In genomic region chr6:45154679-45155078, GRCh38 we compare ENCODE assay signal across 25 cellular contexts.
DNase-seq lines count a peak whose midpoint lies in the region; ATAC-seq and TF ChIP-seq lines count a peak whose summit lies in the region.
"Had no signal": no experiment of that assay in that cellular context is flagged by ENCODE, and none has a peak within 500 bp of the region (broad histone marks: within the 10 kb centered on the region; RNA-seq: fewer than 3 reads in every experiment).

No MANE protein-coding gene starts in this region.

- DNase-seq in DND-41 (no peak), OCI-M1 (lab: John Stamatoyannopoulos, UW) (peak; percentile 49), endodermal cell (no peak), SHP77 treated with DMSO at 0.1 percent for 48 hours (lab: John Stamatoyannopoulos, UW) (no peak), NCI-H1048 (lab: John Stamatoyannopoulos, UW) (no peak), upper lobe of right lung (no peak)
- no peak for DNase-seq in naive thymus-derived CD8-positive, alpha-beta T cell
- DNase-seq: AML-193; Caco-2; CD4-positive, alpha-beta memory T cell; DMS 273 treated with DMSO at 0.1 percent for 48 hours; DMS79; GF-D8; MV-4-11; NCI-H1105 treated with DMSO at 0.1 percent for 48 hours; NCI-H146; NCI-H1930; NCI-H2107; NCI-H524; NCI-H748 treated with DMSO at 0.1 percent for 48 hours; PC-9 had no signal

- H3K4me2 ChIP-seq in DND-41 (ENCODE audit: insufficient read depth, low read length), result no peak overlapping the region
- H3K4me2 ChIP-seq: A549; BLaER1 treated with 17β-estradiol and CSF1 and Interleukin-3, amounts not matched to agents 10 nM and 100 nM; PC-9 had no signal

- no peaks in the 10 kb centered on the region for H3K27me3 Mint-ChIP-seq in endodermal cell (ENCODE audit: insufficient read depth)
- no peaks in the 10 kb centered on the region for H3K27me3 Mint-ChIP-seq in naive thymus-derived CD8-positive, alpha-beta T cell
- H3K27me3 Mint-ChIP-seq: CD4-positive, alpha-beta memory T cell had no signal

- H3K36me3 Mint-ChIP-seq in endodermal cell (ENCODE audit: low read depth), result peaks cover 1% of the 10 kb centered on the region
- peaks cover 0 to 10% (median 4%) of the 10 kb centered on the region in 3 donors for H3K36me3 Mint-ChIP-seq in naive thymus-derived CD8-positive, alpha-beta T cell

- H3K9me3 Mint-ChIP-seq in endodermal cell, result no peaks in the 10 kb centered on the region
- no peaks in the 10 kb centered on the region for H3K9me3 Mint-ChIP-seq in naive thymus-derived CD8-positive, alpha-beta T cell

- no peak overlapping the region for H2AFZ ChIP-seq in DND-41 (ENCODE audit: low read depth, low read length)
- H2AFZ ChIP-seq: PC-9 had no signal

- no peaks in the 10 kb centered on the region for H4K20me1 ChIP-seq in DND-41 (ENCODE audit: insufficient read depth, low read length)
- H4K20me1 ChIP-seq: BLaER1 treated with 17β-estradiol and CSF1 and Interleukin-3, amounts not matched to agents 10 nM and 100 nM had no signal

- H3K9ac ChIP-seq in DND-41 (ENCODE audit: low read depth, low read length), result no peak overlapping the region
- H3K9ac ChIP-seq in endodermal cell (ENCODE audit: extremely low read depth, low read length, poor library complexity, severe bottlenecking), result no peak overlapping the region
- H3K9ac ChIP-seq: BLaER1 treated with 17β-estradiol and CSF1 and Interleukin-3, amounts not matched to agents 10 nM and 100 nM had no signal

- no peak overlapping the region for H3K4me3 Mint-ChIP-seq in endodermal cell
- H3K4me3 Mint-ChIP-seq in naive thymus-derived CD8-positive, alpha-beta T cell, result no peak overlapping the region
- H3K4me3 Mint-ChIP-seq: CD4-positive, alpha-beta memory T cell had no signal

- no peaks in the 10 kb centered on the region for H3K9me3 ChIP-seq in DND-41 (ENCODE audit: insufficient read depth, low read length, severe bottlenecking)
- H3K9me3 ChIP-seq in endodermal cell (ENCODE audit: control insufficient read depth, low read length), result peaks cover 12% of the 10 kb centered on the region
- H3K9me3 ChIP-seq in upper lobe of right lung, result no peaks in the 10 kb centered on the region
- H3K9me3 ChIP-seq: A549; BLaER1 treated with 17β-estradiol and CSF1 and Interleukin-3, amounts not matched to agents 10 nM and 100 nM; Caco-2; SJSA1 had no signal

- WGBS in endodermal cell (ENCODE audit: insufficient coverage in 1 of 2, insufficient read length in 1 of 2), 2 experiments, result 85 to 89% methylated on average over 3 of the region's 3 CpGs

- intact Hi-C loops in upper lobe of right lung (cut with DNase I), result no loop called here

- H3K36me3 ChIP-seq in DND-41 (ENCODE audit: insufficient read depth, low read length), result peaks cover 5% of the 10 kb centered on the region; the same call in 1 of the 2 replicates
- no peaks in the 10 kb centered on the region for H3K36me3 ChIP-seq in endodermal cell (ENCODE audit: control insufficient read depth, insufficient read depth, low read length)
- no peaks in the 10 kb centered on the region for H3K36me3 ChIP-seq in upper lobe of right lung
- H3K36me3 ChIP-seq: BLaER1 treated with 17β-estradiol and CSF1 and Interleukin-3, amounts not matched to agents 10 nM and 100 nM; SJSA1 had no signal

- H3K27ac ChIP-seq in DND-41 (ENCODE audit: low read length) (peak overlapping the region; percentile 81), endodermal cell (ENCODE audit: low read depth, low read length) (no peak overlapping the region), upper lobe of right lung (no peak overlapping the region)
- H3K27ac ChIP-seq: A549; BLaER1 treated with 17β-estradiol and CSF1 and Interleukin-3, amounts not matched to agents 10 nM and 100 nM; PC-9; SJSA1 had no signal

- peaks cover 14% of the 10 kb centered on the region for H3K79me2 ChIP-seq in DND-41 (ENCODE audit: insufficient read depth, low read length)

- no peaks in the 10 kb centered on the region for H3K27me3 ChIP-seq in DND-41 (ENCODE audit: insufficient read depth, low read length, poor library complexity)
- H3K27me3 ChIP-seq in endodermal cell (ENCODE audit: control insufficient read depth, insufficient read depth, low read length, poor library complexity, severe bottlenecking), result no peaks in the 10 kb centered on the region
- no peaks in the 10 kb centered on the region for H3K27me3 ChIP-seq in upper lobe of right lung
- H3K27me3 ChIP-seq: BLaER1 treated with 17β-estradiol and CSF1 and Interleukin-3, amounts not matched to agents 10 nM and 100 nM; SJSA1 had no signal

- peak overlapping the region; percentile 16 for H3K27ac Mint-ChIP-seq in endodermal cell
- peak overlapping the region in 6 of 10 donors; percentile 16 to 94 (median 63) for H3K27ac Mint-ChIP-seq in naive thymus-derived CD8-positive, alpha-beta T cell

- TF ChIP-seq CTCF in DND-41 (IDR thresholded peaks at IDR 0.05; ENCODE audit: borderline replicate concordance, extremely low read depth, low read length, poor library complexity, severe bottlenecking), result no peak
- no peak for TF ChIP-seq CTCF in endodermal cell (conservative IDR thresholded peaks at IDR 0.05)
- no peak for TF ChIP-seq CTCF in upper lobe of right lung (IDR thresholded peaks at IDR 0.05)

- no peak overlapping the region for H3K4me3 ChIP-seq in DND-41 (ENCODE audit: low read depth in 1 of 2, low read length in 2 of 2)
- H3K4me3 ChIP-seq in endodermal cell (ENCODE audit: low read length), result peak overlapping the region; percentile 1
- H3K4me3 ChIP-seq in upper lobe of right lung, result no peak overlapping the region
- H3K4me3 ChIP-seq: A549; BLaER1 treated with 17β-estradiol and CSF1 and Interleukin-3, amounts not matched to agents 10 nM and 100 nM; PC-9; SJSA1 had no signal

- H3K4me1 ChIP-seq in DND-41 (ENCODE audit: insufficient read depth, low read length) (peaks cover 44% of the 10 kb centered on the region), endodermal cell (ENCODE audit: control insufficient read depth, insufficient read depth, low read length) (peaks cover 4% of the 10 kb centered on the region), upper lobe of right lung (no peaks in the 10 kb centered on the region)
- H3K4me1 ChIP-seq: A549, SJSA1 had no signal

- ATAC-seq in DND-41 (ENCODE audit: insufficient read depth, low read depth), result no peak
- ATAC-seq in naive thymus-derived CD8-positive, alpha-beta T cell, result no peak
- ATAC-seq in upper lobe of right lung, result no peak
- ATAC-seq: A549, Right ventricle myocardium inferior had no signal

- H3K4me1 Mint-ChIP-seq in endodermal cell, result peaks cover 22% of the 10 kb centered on the region
- peaks cover 15 to 44% (median 29%) of the 10 kb centered on the region in 4 donors for H3K4me1 Mint-ChIP-seq in naive thymus-derived CD8-positive, alpha-beta T cell

- POLR2A ChIA-PET in naive thymus-derived CD8-positive, alpha-beta T cell (lab: Charles Lee), result interaction anchor here (1.7 kb wide), 1 partner anchor 31 kb away, joined by 7 read pairs; no protein-coding TSS in a partner anchor
